Comparison of ENCODE assay signal across 25 cellular contexts in the genomic region with DNA sequence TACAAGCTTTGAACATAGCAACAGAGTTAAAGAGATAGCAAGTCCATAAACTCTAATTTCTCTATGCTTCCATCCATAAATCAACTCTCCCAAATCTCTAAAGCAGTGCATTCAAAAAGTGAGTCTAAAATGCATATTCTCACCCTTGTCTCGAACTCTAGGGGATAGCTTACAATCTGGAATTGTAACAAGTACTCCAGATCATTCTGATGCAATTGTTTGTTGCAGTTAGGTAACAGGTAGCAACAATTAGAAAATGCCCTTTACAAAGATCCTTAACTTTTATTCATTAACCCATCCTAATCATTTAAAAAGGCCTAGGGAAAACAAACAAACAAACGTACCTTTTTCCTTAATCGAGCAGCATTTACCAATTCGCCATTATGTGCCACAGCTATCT. TPM values are rescaled to one million over a fixed set of nuclear protein-coding genes. Genes with fewer than 3 reads are reported as not detected.
A peak's percentile ranks its signal among the peaks of the same experiment; 100 is the strongest.
DNase-seq lines count a peak whose midpoint lies in the region; ATAC-seq, FAIRE-seq and TF ChIP-seq lines count a peak whose summit lies in the region.
"Had no signal": no experiment of that assay in that cellular context is flagged by ENCODE, and none has a peak within 500 bp of the region (broad histone marks: within the 10 kb centered on the region; RNA-seq: fewer than 3 reads in every experiment).

No MANE protein-coding gene starts in this region.

- intact Hi-C loops in right lobe of liver (cut with DNase I): no loop called here

- H3K36me3 ChIP-seq in HEK293 (ENCODE audit: control insufficient read depth in 2 of 2, insufficient read depth in 1 of 2, low read length in 2 of 2): peaks cover 6 to 55% of the 10 kb centered on the region in 2 experiments
- H3K36me3 ChIP-seq in bronchial epithelial cell (ENCODE audit: control insufficient read depth, insufficient read depth, low read length): peaks cover 4% of the 10 kb centered on the region
- H3K36me3 ChIP-seq in right lobe of liver: peaks cover 0 to 3% (median 0%) of the 10 kb centered on the region in 4 donors

- peak; percentile 32 for FAIRE-seq in bronchial epithelial cell (lab: Jason Lieb, UNC)
- FAIRE-seq: A549, GM12878, H54 had no signal

- H3K36me3 Mint-ChIP-seq in activated naive CD4-positive, alpha-beta T cell treated with anti-CD3 and anti-CD28 coated beads, Interleukin-2, amount 10 ng/mL, durations not matched to agents 7 days and 5 days: peaks cover 12% of the 10 kb centered on the region

- no peak overlapping the region for H3K4me3 ChIP-seq in HEK293 (ENCODE audit: low read depth, low read length)
- H3K4me3 ChIP-seq in bronchial epithelial cell (ENCODE audit: low read depth, low read length): no peak overlapping the region
- no peak overlapping the region for H3K4me3 ChIP-seq in right lobe of liver
- H3K4me3 ChIP-seq: A549; BLaER1 treated with 17β-estradiol and CSF1 and Interleukin-3, amounts not matched to agents 10 nM and 100 nM; GM12878 had no signal

- H3K4me1 Mint-ChIP-seq in activated naive CD4-positive, alpha-beta T cell treated with anti-CD3 and anti-CD28 coated beads, Interleukin-2, amount 10 ng/mL, durations not matched to agents 7 days and 5 days: peaks cover 8% of the 10 kb centered on the region

- H3K4me3 Mint-ChIP-seq in activated naive CD4-positive, alpha-beta T cell treated with anti-CD3 and anti-CD28 coated beads, Interleukin-2, amount 10 ng/mL, durations not matched to agents 7 days and 5 days: no peak overlapping the region
- H3K4me3 Mint-ChIP-seq: CD14-positive monocyte; CD4-positive, alpha-beta T cell; CD8-positive, alpha-beta memory T cell had no signal

- CTCF ChIA-PET in activated naive CD4-positive, alpha-beta T cell treated with anti-CD3 and anti-CD28 coated beads, Interleukin-2, amount 10 ng/mL, durations not matched to agents 7 days and 5 days (lab: Charles Lee): interaction anchor here (1.3 to 1.5 kb wide), 2 partner anchors 139 to 394 kb away, joined by 3 read pairs; no protein-coding TSS in a partner anchor
- CTCF ChIA-PET in HEK293 (lab: Yijun Ruan, JAX): interaction anchor here (0.6 to 1.7 kb wide), 2 partner anchors 19 to 28 kb away, joined by 3 to 4 read pairs; no protein-coding TSS in a partner anchor

- H3K27ac ChIP-seq in HEK293 (ENCODE audit: extremely low read depth, low read depth, low read length) (no peak overlapping the region), right lobe of liver (no peak overlapping the region)
- H3K27ac ChIP-seq: 22Rv1; A549; BLaER1 treated with 17β-estradiol and CSF1 and Interleukin-3, amounts not matched to agents 10 nM and 100 nM had no signal

- H3K9me3 Mint-ChIP-seq in activated naive CD4-positive, alpha-beta T cell treated with anti-CD3 and anti-CD28 coated beads, Interleukin-2, amount 10 ng/mL, durations not matched to agents 7 days and 5 days: no peaks in the 10 kb centered on the region
- H3K9me3 Mint-ChIP-seq: CD14-positive monocyte; CD4-positive, alpha-beta T cell; CD8-positive, alpha-beta memory T cell had no signal

- H3K27me3 ChIP-seq in bronchial epithelial cell (ENCODE audit: control insufficient read depth, insufficient read depth, low read length) (no peaks in the 10 kb centered on the region), right lobe of liver (no peaks in the 10 kb centered on the region)
- H3K27me3 ChIP-seq: BE2C; BLaER1 treated with 17β-estradiol and CSF1 and Interleukin-3, amounts not matched to agents 10 nM and 100 nM had no signal

- H3K4me1 ChIP-seq in HEK293 (ENCODE audit: control insufficient read depth, insufficient read depth, low read length): peaks cover 4% of the 10 kb centered on the region
- peaks cover 0 to 8% (median 0%) of the 10 kb centered on the region in 4 donors for H3K4me1 ChIP-seq in right lobe of liver

- H3K27me3 Mint-ChIP-seq in activated naive CD4-positive, alpha-beta T cell treated with anti-CD3 and anti-CD28 coated beads, Interleukin-2, amount 10 ng/mL, durations not matched to agents 7 days and 5 days: no peaks in the 10 kb centered on the region
- H3K27me3 Mint-ChIP-seq: CD4-positive, alpha-beta T cell; CD8-positive, alpha-beta memory T cell had no signal

- TF ChIP-seq CTCF in HEK293 (tag by site-specific recombination; IDR thresholded peaks at IDR 0.05) (no peak), bronchial epithelial cell (IDR thresholded peaks at IDR 0.05; ENCODE audit: insufficient read depth, low read length, severe bottlenecking) (no peak), right lobe of liver (IDR thresholded peaks at IDR 0.05) (no peak)

- H3K9me3 ChIP-seq in HEK293 (ENCODE audit: control insufficient read depth, insufficient read depth, low read depth, low read length) (no peaks in the 10 kb centered on the region), right lobe of liver (no peaks in the 10 kb centered on the region)
- H3K9me3 ChIP-seq: A549; BE2C; BLaER1 treated with 17β-estradiol and CSF1 and Interleukin-3, amounts not matched to agents 10 nM and 100 nM had no signal

- peak overlapping the region; percentile 30 for H3K27ac Mint-ChIP-seq in activated naive CD4-positive, alpha-beta T cell treated with anti-CD3 and anti-CD28 coated beads, Interleukin-2, amount 10 ng/mL, durations not matched to agents 7 days and 5 days
- H3K27ac Mint-ChIP-seq: CD4-positive, alpha-beta T cell; CD8-positive, alpha-beta memory T cell had no signal

- TF ChIP-seq POLR2A in right lobe of liver (IDR thresholded peaks at IDR 0.05): no peak

- peak in 3 of 4 donors; percentile 35 to 68 (median 61) for ATAC-seq in right lobe of liver
- ATAC-seq: A549, GM12878 had no signal

- no peak for DNase-seq in activated naive CD4-positive, alpha-beta T cell treated with anti-CD3 and anti-CD28 coated beads, Interleukin-2, amount 10 ng/mL, durations not matched to agents 7 days and 5 days
- DNase-seq in activated naive CD4-positive, alpha-beta T cell treated with Interleukin-2 at 50 U/mL for 16 hours: no peak
- DNase-seq in bronchial epithelial cell (ENCODE audit: low read depth) (no peak), right lobe of liver (no peak), cerebellum (ENCODE audit: low spot score) (no peak), A172 (ENCODE audit: low spot score) (no peak), NCI-H446 treated with DMSO at 0.1 percent for 48 hours (lab: John Stamatoyannopoulos, UW) (no peak)
- DNase-seq: ACHN; AML-193; BE2C; CD4-positive, alpha-beta T cell; CD8-positive, alpha-beta memory T cell; DMS 273 treated with DMSO at 0.1 percent for 48 hours; DMS79; EL; GDM1; GOT3; HCEC 1CT had no signal

- POLR2A ChIA-PET in HEK293 (lab: Yijun Ruan, JAX): interaction anchor here (1.9 kb wide), 1 partner anchor 19 kb away, joined by 9 read pairs; a partner anchor contains a TSS

- WGBS in right lobe of liver (ENCODE audit: insufficient coverage, low coverage, low lambda C conversion rate, missing lambda C conversion rate): 22% methylated on average over 4 of the region's 4 CpGs

TF ChIP-seq in HEK293, 187 proteins besides CTCF, POLR2A, EP300 and RAD21:
- peak; percentile 44; the same call in 1 of the 2 replicates for TF ChIP-seq SCRT2 (tag by site-specific recombination; IDR thresholded peaks at IDR 0.05)
- no peak for TF ChIP-seq ZBTB20 (tag by site-specific recombination; IDR thresholded peaks at IDR 0.05)

RNA-seq across cellular contexts. Expression of a gene that starts 18.9 kb away (rescaled TPM):
- total RNA-seq in bronchial epithelial cell (12.9 and 28.9 TPM in 2 replicates), right lobe of liver (10 to 100 TPM in 1 of 6 experiments, 1 to 10 TPM in 5; 4.8 to 10.1 (median 5.5) TPM), cerebellum (24.0 TPM)
- total RNA-seq in A172 (2014; rRNA removed; shearing (Covaris generic)): 6.0 and 6.9 TPM in 2 replicates

RNA-seq across cellular contexts. Expression of a gene that starts 29.3 kb away (rescaled TPM):
- 17.4 and 33.2 TPM in 2 replicates for total RNA-seq in bronchial epithelial cell
- total RNA-seq in right lobe of liver: 1 to 10 TPM; 4.4 to 8.5 (median 7.1) TPM
- total RNA-seq in cerebellum: 13.6 TPM
- total RNA-seq in A172 (2014; rRNA removed; shearing (Covaris generic)): 34.5 and 35.0 TPM in 2 replicates

RNA-seq across cellular contexts. Expression of a gene that starts 29.9 kb away (rescaled TPM):
- total RNA-seq in bronchial epithelial cell: 19.5 and 29.7 TPM in 2 replicates
- total RNA-seq in right lobe of liver: 10 to 100 TPM; 39.8 to 77.5 (median 54.2) TPM
- 27.6 TPM for total RNA-seq in cerebellum
- total RNA-seq in A172 (2014; rRNA removed; shearing (Covaris generic)): 93.0 and 120 TPM in 2 replicates
